Comparison of ENCODE assay signal across 9 cellular contexts in the genomic region with DNA sequence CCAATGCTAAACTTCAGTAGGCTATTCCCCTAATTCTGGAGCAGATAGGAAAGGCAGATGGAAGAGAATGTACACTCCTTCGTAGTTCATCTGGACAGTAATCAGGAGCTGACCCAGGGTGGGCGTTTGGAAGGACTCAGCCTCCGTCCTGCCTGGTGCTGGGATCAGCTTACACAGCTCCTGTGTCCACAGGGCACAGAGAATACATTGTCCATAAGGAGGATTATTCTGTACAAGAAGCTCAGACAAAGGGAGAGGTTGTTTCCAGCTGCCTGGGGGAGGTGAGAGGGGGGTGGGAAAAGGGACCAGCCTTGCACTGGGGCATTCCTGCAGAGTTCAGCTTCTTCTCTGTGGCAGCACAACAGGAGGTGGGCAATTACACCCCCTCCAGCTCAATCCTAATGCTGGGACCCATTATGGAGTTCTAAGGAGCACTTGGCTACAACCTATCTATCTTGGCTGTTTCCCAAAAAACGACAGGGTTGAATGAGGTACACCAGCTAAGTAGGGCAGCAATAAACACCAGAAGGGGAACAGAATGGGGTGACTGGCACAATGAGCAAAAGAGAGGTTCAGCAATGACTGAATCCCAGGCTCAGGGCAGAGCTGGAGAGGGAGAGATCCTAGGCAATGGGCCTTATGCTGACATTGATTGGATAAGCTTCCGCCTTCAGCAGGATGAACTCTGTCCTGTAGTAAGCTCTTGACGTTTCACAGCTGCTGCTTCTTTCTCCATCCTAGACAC. TPM values are rescaled to one million over a fixed set of nuclear protein-coding genes. Genes with fewer than 3 reads are reported as not detected.
DNase-seq lines count a peak whose midpoint lies in the region; TF ChIP-seq lines count a peak whose summit lies in the region.
"Had no signal": no experiment of that assay in that cellular context is flagged by ENCODE, and none has a peak within 500 bp of the region (broad histone marks: within the 10 kb centered on the region; RNA-seq: fewer than 3 reads in every experiment).

No MANE protein-coding gene starts in this region.

- H3K9me3 Mint-ChIP-seq in chondrocyte (ENCODE audit: low read depth) (no peaks in the 10 kb centered on the region), neural progenitor cell (no peaks in the 10 kb centered on the region), Calu3 (ENCODE audit: low read depth, unreplicated experiment) (no peaks in the 10 kb centered on the region)
- H3K9me3 Mint-ChIP-seq in activated CD4-positive, alpha-beta memory T cell treated with anti-CD3 and anti-CD28 coated beads, Interleukin-2, amount 10 ng/mL, durations not matched to agents 7 days and 5 days: no peaks in the 10 kb centered on the region

- BruUV-seq in Calu3 (replicated peaks; lab: Mats Ljungman, UMichigan): no TSS peak

- CTCF ChIA-PET in activated CD4-positive, alpha-beta memory T cell treated with anti-CD3 and anti-CD28 coated beads, Interleukin-2, amount 10 ng/mL, durations not matched to agents 7 days and 5 days (lab: Charles Lee): no interaction called here
- CTCF ChIA-PET in Calu3 (lab: Charles Lee): interaction anchor here (0.9 to 1.8 kb wide), 2 partner anchors 37 to 155 kb away, joined by 4 to 15 read pairs; no protein-coding TSS in a partner anchor

- H3K4me2 ChIP-seq in neural progenitor cell: peak overlapping the region; percentile 36

- no peak overlapping the region for H2AFZ ChIP-seq in neural progenitor cell (replicated peaks)

- DNase-seq in NCI-H1092 (lab: John Stamatoyannopoulos, UW) (peak; percentile 6), chondrocyte (ENCODE audit: low spot score) (no peak), neural progenitor cell (ENCODE audit: low spot score) (peak; percentile 62), cortex of kidney (lab: John Stamatoyannopoulos, UW) (no peak), Calu3 (no peak)
- no peak for DNase-seq in activated CD4-positive, alpha-beta memory T cell treated with anti-CD3 and anti-CD28 coated beads, Interleukin-2, amount 10 ng/mL, durations not matched to agents 7 days and 5 days
- DNase-seq: glutamatergic neuron, NCI-H2029 treated with DMSO at 0.1 percent for 48 hours had no signal

- TF ChIP-seq CTCF in chondrocyte (IDR thresholded peaks at IDR 0.05) (no peak), neural progenitor cell (IDR thresholded peaks at IDR 0.05) (no peak), Calu3 (IDR thresholded peaks at IDR 0.05; ENCODE audit: unreplicated experiment) (no peak)

- H3K36me3 ChIP-seq in neural progenitor cell: no peaks in the 10 kb centered on the region

- H3K27ac Mint-ChIP-seq in chondrocyte (ENCODE audit: unreplicated experiment) (peak overlapping the region; percentile 18), neural progenitor cell (peak overlapping the region; percentile 87), Calu3 (ENCODE audit: unreplicated experiment) (no peak overlapping the region)
- H3K27ac Mint-ChIP-seq in activated CD4-positive, alpha-beta memory T cell treated with anti-CD3 and anti-CD28 coated beads, Interleukin-2, amount 10 ng/mL, durations not matched to agents 7 days and 5 days: no peak overlapping the region

- peaks cover 8% of the 10 kb centered on the region for H3F3A ChIP-seq in neural progenitor cell (ENCODE audit: low read depth)

- peaks cover 17% of the 10 kb centered on the region for H3K4me1 ChIP-seq in neural progenitor cell

- no peak overlapping the region for H3K4me3 ChIP-seq in neural progenitor cell

- peaks cover 7% of the 10 kb centered on the region for H4K20me1 ChIP-seq in neural progenitor cell (ENCODE audit: low read depth)

- intact Hi-C loops in Calu3 (cut with micrococcal nuclease; ENCODE audit: unreplicated experiment): loop anchor here (5.0 kb wide), 1 partner anchor 155 kb away; no protein-coding TSS in a partner anchor

- no peak overlapping the region for H3K9ac ChIP-seq in neural progenitor cell

- H3K9me3 ChIP-seq in neural progenitor cell (ENCODE audit: low read depth): no peaks in the 10 kb centered on the region

- no peaks in the 10 kb centered on the region for H3K79me2 ChIP-seq in neural progenitor cell (ENCODE audit: low read depth)

- H3K27me3 Mint-ChIP-seq in chondrocyte (ENCODE audit: low read depth) (no peaks in the 10 kb centered on the region), neural progenitor cell (ENCODE audit: insufficient read depth, low read depth) (peaks cover 6% of the 10 kb centered on the region), Calu3 (ENCODE audit: unreplicated experiment) (no peaks in the 10 kb centered on the region)
- H3K27me3 Mint-ChIP-seq in activated CD4-positive, alpha-beta memory T cell treated with anti-CD3 and anti-CD28 coated beads, Interleukin-2, amount 10 ng/mL, durations not matched to agents 7 days and 5 days: no peaks in the 10 kb centered on the region

- H3K4me1 Mint-ChIP-seq in chondrocyte (ENCODE audit: low read depth): no peaks in the 10 kb centered on the region
- H3K4me1 Mint-ChIP-seq in neural progenitor cell: peaks cover 13% of the 10 kb centered on the region
- H3K4me1 Mint-ChIP-seq in activated CD4-positive, alpha-beta memory T cell treated with anti-CD3 and anti-CD28 coated beads, Interleukin-2, amount 10 ng/mL, durations not matched to agents 7 days and 5 days: no peaks in the 10 kb centered on the region
- no peaks in the 10 kb centered on the region for H3K4me1 Mint-ChIP-seq in Calu3 (ENCODE audit: low read depth, unreplicated experiment)

- no peaks in the 10 kb centered on the region for H3K27me3 ChIP-seq in neural progenitor cell

- POLR2A ChIA-PET in activated CD4-positive, alpha-beta memory T cell treated with anti-CD3 and anti-CD28 coated beads, Interleukin-2, amount 10 ng/mL, durations not matched to agents 7 days and 5 days (lab: Charles Lee): interaction anchor here (2.0 kb wide), 1 partner anchor 14 kb away, joined by 5 read pairs; a partner anchor contains a TSS

- H3K27ac ChIP-seq in neural progenitor cell: peak overlapping the region; percentile 63

- H3K36me3 Mint-ChIP-seq in chondrocyte (ENCODE audit: low read depth) (peaks cover 33% of the 10 kb centered on the region), neural progenitor cell (peaks cover 12% of the 10 kb centered on the region), Calu3 (ENCODE audit: insufficient read depth, unreplicated experiment) (peaks cover 9% of the 10 kb centered on the region)
- peaks cover 52% of the 10 kb centered on the region for H3K36me3 Mint-ChIP-seq in activated CD4-positive, alpha-beta memory T cell treated with anti-CD3 and anti-CD28 coated beads, Interleukin-2, amount 10 ng/mL, durations not matched to agents 7 days and 5 days (ENCODE audit: low read depth)

- H3K4me3 Mint-ChIP-seq in chondrocyte (ENCODE audit: unreplicated experiment) (no peak overlapping the region), neural progenitor cell (peak overlapping the region; percentile 31), Calu3 (ENCODE audit: low read depth, unreplicated experiment) (no peak overlapping the region)
- no peak overlapping the region for H3K4me3 Mint-ChIP-seq in activated CD4-positive, alpha-beta memory T cell treated with anti-CD3 and anti-CD28 coated beads, Interleukin-2, amount 10 ng/mL, durations not matched to agents 7 days and 5 days

RNA-seq across cellular contexts. Expression of a gene that starts 7.4 kb away (rescaled TPM):
- total RNA-seq in chondrocyte (48.3 to 48.6 TPM (median 48.4 TPM) in 3 replicates), neural progenitor cell (ENCODE audit: low replicate concordance) (15.1 and 23.6 TPM in 2 replicates), Calu3 (2022) (31.1 and 32.8 TPM in 2 replicates)
- 10 to 100 TPM; 35.6 to 36.9 TPM for total RNA-seq in activated CD4-positive, alpha-beta memory T cell treated with anti-CD3 and anti-CD28 coated beads, Interleukin-2, amount 10 ng/mL, durations not matched to agents 7 days and 5 days

RNA-seq across cellular contexts. Expression of a gene that starts 7.5 kb away (rescaled TPM):
- total RNA-seq in chondrocyte (29.3 to 64.0 TPM (median 33.6 TPM) in 3 replicates), neural progenitor cell (ENCODE audit: low replicate concordance) (11.0 and 16.8 TPM in 2 replicates), Calu3 (2022) (77.3 and 78.7 TPM in 2 replicates)
- total RNA-seq in activated CD4-positive, alpha-beta memory T cell treated with anti-CD3 and anti-CD28 coated beads, Interleukin-2, amount 10 ng/mL, durations not matched to agents 7 days and 5 days: 10 to 100 TPM; 55.6 to 57.8 TPM

RNA-seq across cellular contexts. Expression of a gene that starts 14.4 kb away (rescaled TPM):
- total RNA-seq in chondrocyte (78.9 to 103 TPM (median 101 TPM) in 3 replicates), neural progenitor cell (ENCODE audit: low replicate concordance) (5.6 and 11.9 TPM in 2 replicates), Calu3 (2022) (107 and 117 TPM in 2 replicates)
- total RNA-seq in activated CD4-positive, alpha-beta memory T cell treated with anti-CD3 and anti-CD28 coated beads, Interleukin-2, amount 10 ng/mL, durations not matched to agents 7 days and 5 days: 10 to 100 TPM; 71.8 to 74.1 TPM

RNA-seq across cellular contexts. Expression of a gene that starts 23.4 kb away (rescaled TPM):
- total RNA-seq in chondrocyte: 14.4 to 16.9 TPM (median 14.5 TPM) in 3 replicates
- total RNA-seq in neural progenitor cell (ENCODE audit: low replicate concordance): 164 and 261 TPM in 2 replicates
- total RNA-seq in activated CD4-positive, alpha-beta memory T cell treated with anti-CD3 and anti-CD28 coated beads, Interleukin-2, amount 10 ng/mL, durations not matched to agents 7 days and 5 days: 100 to 1,000 TPM; 130 to 141 TPM
- 128 and 134 TPM in 2 replicates for total RNA-seq in Calu3 (2022)

RNA-seq across cellular contexts. Expression of a gene that starts 44.6 kb away (rescaled TPM):
- total RNA-seq in chondrocyte (not detected in 3 replicates), neural progenitor cell (ENCODE audit: low replicate concordance) (0.09 TPM in 1 of 2 replicates, not detected in the other), Calu3 (2022) (0.52 and 0.73 TPM in 2 replicates)
- total RNA-seq in activated CD4-positive, alpha-beta memory T cell treated with anti-CD3 and anti-CD28 coated beads, Interleukin-2, amount 10 ng/mL, durations not matched to agents 7 days and 5 days: not detected
- total RNA-seq: H1 had no signal

Comparison
In these comparisons a context has a peak if more than half of its experiments do, and no peak if none do; other contexts are left out.
1. DNase-seq: peak in NCI-H1092 (single experiment) and neural progenitor cell (single experiment); none in chondrocyte (single experiment), activated CD4-positive, alpha-beta memory T cell treated with anti-CD3 and anti-CD28 coated beads, Interleukin-2, amount 10 ng/mL, durations not matched to agents 7 days and 5 days (single experiment), cortex of kidney (single experiment) and Calu3 (single experiment).
2. H3K27ac Mint-ChIP-seq: peak in chondrocyte (single experiment) and neural progenitor cell (single experiment); none in activated CD4-positive, alpha-beta memory T cell treated with anti-CD3 and anti-CD28 coated beads, Interleukin-2, amount 10 ng/mL, durations not matched to agents 7 days and 5 days (single experiment) and Calu3 (single experiment).